ENCODE assay signal across 8 cellular contexts in the genomic region with DNA sequence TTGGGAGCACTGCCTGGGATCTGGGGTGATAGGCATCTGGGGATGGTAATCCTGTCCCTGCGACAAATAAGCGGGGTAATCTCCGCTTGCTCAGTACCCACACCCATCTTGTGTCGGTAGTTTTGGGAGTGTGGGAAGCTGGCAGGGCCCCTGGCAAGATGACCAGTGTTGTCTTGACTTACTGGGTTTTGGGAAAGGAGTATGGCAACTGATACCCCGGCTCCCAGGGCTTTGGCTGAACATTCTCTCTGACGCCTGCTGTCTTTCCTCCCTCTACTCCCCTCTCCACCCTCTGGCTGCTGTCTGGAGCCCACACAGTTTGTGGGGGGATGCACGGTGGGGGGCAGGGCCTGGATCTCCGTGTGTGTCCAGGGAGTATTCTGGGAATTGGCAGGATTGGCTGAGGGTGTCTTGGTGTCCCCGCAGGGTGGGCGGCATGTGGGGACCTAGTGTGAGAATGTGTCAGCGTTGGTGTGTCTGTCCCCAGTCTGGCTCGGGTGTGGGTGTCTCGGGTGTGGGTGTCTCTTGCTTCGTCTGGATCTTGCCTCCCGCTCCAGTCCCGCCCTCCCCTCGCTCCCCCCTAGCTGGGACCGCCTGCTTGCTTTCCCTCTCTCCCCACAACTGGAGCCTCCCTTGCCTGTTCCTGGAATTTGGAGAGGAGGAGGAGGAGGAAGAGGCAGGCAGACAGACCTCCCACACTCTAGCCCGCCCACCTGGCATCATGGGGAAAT. TPM values are rescaled to one million over a fixed set of nuclear protein-coding genes. Genes with fewer than 3 reads are reported as not detected.
DNase-seq lines count a peak whose midpoint lies in the region; ATAC-seq and TF ChIP-seq lines count a peak whose summit lies in the region.

No MANE protein-coding gene starts in this region.

- H3K27me3 ChIP-seq in BLaER1, result no peaks in the 10 kb centered on the region; the same call in 1 of the 2 replicates
- H3K27me3 ChIP-seq in naive thymus-derived CD4-positive, alpha-beta T cell (ENCODE audit: control insufficient read depth in 2 of 2, insufficient read depth in 2 of 2, low read length in 2 of 2), result no peaks in the 10 kb centered on the region

- POLR2A ChIA-PET in OCI-LY7 (lab: Charles Lee), result no interaction called here
- POLR2A ChIA-PET in naive thymus-derived CD4-positive, alpha-beta T cell (lab: Charles Lee), result interaction anchor here (0.5 to 34.9 kb wide), 11 partner anchors 5 to 1368 kb away, joined by 3 to 742 read pairs (median 4); a partner anchor contains a TSS

- H3K4me1 Mint-ChIP-seq in naive thymus-derived CD4-positive, alpha-beta T cell, result peaks cover 42 to 90% (median 86%) of the 10 kb centered on the region in 7 donors

- H3K27ac ChIP-seq in BLaER1 (no peak overlapping the region), OCI-LY7 (ENCODE audit: low read depth, low read length, poor library complexity, severe bottlenecking) (no peak overlapping the region)
- H3K27ac ChIP-seq in naive thymus-derived CD4-positive, alpha-beta T cell (ENCODE audit: low read depth, low read length), result peak overlapping the region; percentile 96

- H2AFZ ChIP-seq in OCI-LY7 (ENCODE audit: low read length), result no peak overlapping the region

- no TSS peak for BruUV-seq in OCI-LY7 (replicated peaks; lab: Mats Ljungman, UMichigan)

- peaks cover 73% of the 10 kb centered on the region for H4K20me1 ChIP-seq in BLaER1
- peaks cover 15% of the 10 kb centered on the region for H4K20me1 ChIP-seq in OCI-LY7 (ENCODE audit: insufficient read depth, low read length)

- no peaks in the 10 kb centered on the region for H3K9me3 ChIP-seq in BLaER1
- H3K9me3 ChIP-seq in OCI-LY7 (ENCODE audit: low read length), result no peaks in the 10 kb centered on the region
- H3K9me3 ChIP-seq in naive thymus-derived CD4-positive, alpha-beta T cell (ENCODE audit: control insufficient read depth in 2 of 3, low read length in 3 of 3), result no peaks in the 10 kb centered on the region

- H3K27me3 Mint-ChIP-seq in naive thymus-derived CD4-positive, alpha-beta T cell, result peaks cover 0 to 9% (median 0%) of the 10 kb centered on the region in 5 donors

- H3K4me3 ChIP-seq in BLaER1 (no peak overlapping the region; the same call in 1 of the 2 replicates), OCI-LY7 (ENCODE audit: low read depth, low read length, poor library complexity, severe bottlenecking) (no peak overlapping the region)
- peak overlapping the region; percentile 55 for H3K4me3 ChIP-seq in naive thymus-derived CD4-positive, alpha-beta T cell (ENCODE audit: low read length)

- DNase-seq in OCI-LY7 (ENCODE audit: low spot score) (no peak), NCI-H2227 (lab: John Stamatoyannopoulos, UW; ENCODE audit: unreplicated experiment) (no peak)
- DNase-seq in central memory CD4-positive, alpha-beta T cell, result peak; percentile 64
- peak in 3 of 9 donors; percentile 33 to 66 (median 38) for DNase-seq in naive thymus-derived CD4-positive, alpha-beta T cell

- H3K9ac ChIP-seq in BLaER1, result no peak overlapping the region

- H3K79me2 ChIP-seq in OCI-LY7 (ENCODE audit: insufficient read depth, low read depth, low read length), result no peaks in the 10 kb centered on the region

- peaks cover 0 to 20% (median 0%) of the 10 kb centered on the region in 5 donors for H3K36me3 Mint-ChIP-seq in naive thymus-derived CD4-positive, alpha-beta T cell

- intact Hi-C loops in OCI-LY7 (cut with micrococcal nuclease; ENCODE audit: unreplicated experiment), result no loop called here
- intact Hi-C loops in naive thymus-derived CD4-positive, alpha-beta T cell (cut with micrococcal nuclease), result loop anchor here in 1 of 2 donors (5.0 kb wide), 1 partner anchor 226 kb away; no protein-coding TSS in a partner anchor

- peaks cover 0 to 10% (median 0%) of the 10 kb centered on the region in 11 donors for H3K9me3 Mint-ChIP-seq in naive thymus-derived CD4-positive, alpha-beta T cell

- ATAC-seq in naive thymus-derived CD4-positive, alpha-beta T cell, result no peak
- ATAC-seq in HG03135 (IDR thresholded peaks at IDR 0.05; ENCODE audit: unreplicated experiment), result no peak
- no peak for ATAC-seq in GM18517 (IDR thresholded peaks at IDR 0.05; ENCODE audit: unreplicated experiment)
- no peak for ATAC-seq in GM21528 (IDR thresholded peaks at IDR 0.05; ENCODE audit: low FRiP score, unreplicated experiment)

- no peak for TF ChIP-seq CTCF in OCI-LY7 (conservative IDR thresholded peaks at IDR 0.05; ENCODE audit: low read length)

- H3K4me3 Mint-ChIP-seq in naive thymus-derived CD4-positive, alpha-beta T cell, result peak overlapping the region; percentile 89 to 98 (median 97)

- no peaks in the 10 kb centered on the region for H3K9me2 ChIP-seq in OCI-LY7 (ENCODE audit: insufficient read depth, low read length)

- CTCF ChIA-PET in OCI-LY7 (lab: Charles Lee; ENCODE audit: unreplicated experiment), result no interaction called here
- CTCF ChIA-PET in naive thymus-derived CD4-positive, alpha-beta T cell (lab: Charles Lee), result interaction anchor here (0.8 to 12.4 kb wide), 6 partner anchors 14 to 212 kb away, joined by 3 to 87 read pairs (median 7); no protein-coding TSS in a partner anchor

- H3K36me3 ChIP-seq in BLaER1 (no peaks in the 10 kb centered on the region), OCI-LY7 (ENCODE audit: insufficient read depth, low read length) (no peaks in the 10 kb centered on the region)
- peaks cover 0 to 10% (median 0%) of the 10 kb centered on the region in 3 experiments for H3K36me3 ChIP-seq in naive thymus-derived CD4-positive, alpha-beta T cell (ENCODE audit: control insufficient read depth in 2 of 3, insufficient read depth in 3 of 3, low read length in 3 of 3)

- H3K4me2 ChIP-seq in BLaER1 (peak overlapping the region; percentile 100), OCI-LY7 (ENCODE audit: low read length) (peak overlapping the region; percentile 79; the same call in 1 of the 2 replicates)

- H3K27ac Mint-ChIP-seq in naive thymus-derived CD4-positive, alpha-beta T cell, result peak overlapping the region; percentile 98 to 100 (median 99)

- H3K4me1 ChIP-seq in BLaER1 (peaks cover 95% of the 10 kb centered on the region), OCI-LY7 (ENCODE audit: insufficient read depth, low read length, poor library complexity, severe bottlenecking) (peaks cover 72% of the 10 kb centered on the region)
- peaks cover 66 to 74% of the 10 kb centered on the region in 2 donors for H3K4me1 ChIP-seq in naive thymus-derived CD4-positive, alpha-beta T cell (ENCODE audit: control insufficient read depth in 2 of 2, insufficient read depth in 2 of 2, low read length in 2 of 2)

RNA-seq across cellular contexts. Expression of a gene that starts 12.0 kb away (rescaled TPM):
- total RNA-seq in OCI-LY7 (2014; rRNA removed; shearing (Covaris generic)), result 3.1 and 5.7 TPM in 2 replicates
- 8.0 and 8.6 TPM in 2 replicates for total RNA-seq in OCI-LY7 (2022)
- total RNA-seq in naive thymus-derived CD4-positive, alpha-beta T cell, result 100 to 1,000 TPM in 1 of 5 experiments, 10 to 100 TPM in 4; 40.0 to 115 (median 43.8) TPM
- 10 to 100 TPM in 1 of 2 donors, 1 to 10 TPM in 1; 6.7 to 16.5 TPM for polyA plus RNA-seq in naive thymus-derived CD4-positive, alpha-beta T cell

RNA-seq across cellular contexts. Expression of a gene that starts 33.3 kb away (rescaled TPM):
- 72.3 and 75.2 TPM in 2 replicates for total RNA-seq in OCI-LY7 (2014; rRNA removed; shearing (Covaris generic))
- total RNA-seq in OCI-LY7 (2022), result 132 and 156 TPM in 2 replicates
- total RNA-seq in naive thymus-derived CD4-positive, alpha-beta T cell, result 10 to 100 TPM in 1 of 5 experiments, 1 to 10 TPM in 1, under 1 TPM in 3; 0.51 to 73.6 (median 0.85) TPM
- polyA plus RNA-seq in naive thymus-derived CD4-positive, alpha-beta T cell, result under 1 TPM; 0.09 to 0.24 TPM

RNA-seq across cellular contexts. Expression of a gene that starts 43.6 kb away (rescaled TPM):
- total RNA-seq in OCI-LY7 (2014; rRNA removed; shearing (Covaris generic)), result not detected in 2 replicates
- total RNA-seq in OCI-LY7 (2022), result not detected in 2 replicates
- total RNA-seq in naive thymus-derived CD4-positive, alpha-beta T cell, result under 1 TPM in 1 of 5 experiments, not detected in 4; 0.27 TPM
- polyA plus RNA-seq in naive thymus-derived CD4-positive, alpha-beta T cell, result not detected

Comparison
In these comparisons a context has a peak if more than half of its experiments do, and no peak if none do; other contexts are left out.
1. RNA of a gene that starts 12.0 kb away (total RNA-seq): 40.0 to 115 TPM in naive thymus-derived CD4-positive, alpha-beta T cell; 3.1 to 8.6 TPM in OCI-LY7; every median in the first group is over 4 times any median in the second.